In the genomic region with DNA sequence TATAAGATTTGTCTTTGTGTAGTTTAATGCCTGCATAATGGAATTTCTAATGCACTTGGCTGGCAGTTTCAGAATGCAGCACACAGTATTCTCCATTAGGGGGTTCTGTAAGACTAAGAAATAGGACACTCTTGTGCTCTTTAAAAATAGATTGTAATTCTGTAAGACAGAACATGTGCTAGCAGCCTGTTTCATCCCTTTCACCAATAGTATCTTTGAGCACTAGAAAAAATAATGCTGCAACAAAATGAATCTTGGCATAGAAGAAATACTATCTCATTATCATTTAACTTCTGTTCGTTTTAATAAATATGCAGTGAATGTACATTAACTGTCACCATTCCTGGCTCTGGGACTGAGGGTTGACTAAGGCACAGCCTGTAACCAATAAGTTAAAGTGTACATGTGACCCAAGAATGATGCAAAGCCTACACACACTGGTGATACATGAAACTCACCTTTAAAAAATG, we compare ENCODE assay signal across 8 cellular contexts. TPM values are rescaled to one million over a fixed set of nuclear protein-coding genes. Genes with fewer than 3 reads are reported as not detected.
DNase-seq lines count a peak whose midpoint lies in the region; ATAC-seq and TF ChIP-seq lines count a peak whose summit lies in the region.

No MANE protein-coding gene starts in this region.

- H3K27me3 Mint-ChIP-seq in Calu3 (ENCODE audit: unreplicated experiment): no peaks in the 10 kb centered on the region
- H3K27me3 Mint-ChIP-seq in neural crest cell (ENCODE audit: low read depth): no peaks in the 10 kb centered on the region
- no peaks in the 10 kb centered on the region for H3K27me3 Mint-ChIP-seq in activated T-helper 17 cell treated with anti-CD3 and anti-CD28 coated beads, Interleukin-2, amount 50 U/mL, for 72 hours

- no peak overlapping the region for H3K4me3 ChIP-seq in esophagus muscularis mucosa

- TF ChIP-seq CTCF in Calu3 (IDR thresholded peaks at IDR 0.05; ENCODE audit: unreplicated experiment): peak; percentile 32
- TF ChIP-seq CTCF in esophagus muscularis mucosa (IDR thresholded peaks at IDR 0.05): peak; percentile 54 to 72 (median 62)
- peak; percentile 81 for TF ChIP-seq CTCF in neural crest cell (conservative IDR thresholded peaks at IDR 0.05)

- H3K36me3 ChIP-seq in esophagus muscularis mucosa: no peaks in the 10 kb centered on the region

- H3K27me3 ChIP-seq in esophagus muscularis mucosa: no peaks in the 10 kb centered on the region

- DNase-seq in Calu3 (peak; percentile 23), LHCN-M2 (ENCODE audit: low read depth) (peak; percentile 76), SHP77 (lab: John Stamatoyannopoulos, UW) (peak; percentile 53 to 70), esophagus muscularis mucosa (ENCODE audit: extremely low spot score) (no peak), neural crest cell (ENCODE audit: low read depth, low spot score) (no peak)
- DNase-seq in NK-92 treated with Interleukin-12 subunit alpha and Interleukin-12 subunit beta, amount 100 ng/mL, for 24 hours (lab: John Stamatoyannopoulos, UW): no peak

- 36% methylated on average over 1 of the region's 1 CpG for WGBS in esophagus muscularis mucosa

- no peaks in the 10 kb centered on the region for H3K9me3 Mint-ChIP-seq in Calu3 (ENCODE audit: low read depth, unreplicated experiment)
- H3K9me3 Mint-ChIP-seq in neural crest cell: no peaks in the 10 kb centered on the region
- no peaks in the 10 kb centered on the region for H3K9me3 Mint-ChIP-seq in activated T-helper 17 cell treated with anti-CD3 and anti-CD28 coated beads, Interleukin-2, amount 50 U/mL, for 72 hours

- BruUV-seq in Calu3 (replicated peaks; lab: Mats Ljungman, UMichigan): no TSS peak

- no peak for TF ChIP-seq EP300 in esophagus muscularis mucosa (IDR thresholded peaks at IDR 0.05)

- H3K4me1 Mint-ChIP-seq in Calu3 (ENCODE audit: low read depth, unreplicated experiment) (peaks cover 40% of the 10 kb centered on the region), neural crest cell (no peaks in the 10 kb centered on the region)
- peaks cover 20% of the 10 kb centered on the region for H3K4me1 Mint-ChIP-seq in activated T-helper 17 cell treated with anti-CD3 and anti-CD28 coated beads, Interleukin-2, amount 50 U/mL, for 72 hours

- intact Hi-C loops in Calu3 (cut with micrococcal nuclease; ENCODE audit: unreplicated experiment): loop anchor here (1.0 to 2.0 kb wide), 5 partner anchors 32 to 713 kb away; no protein-coding TSS in a partner anchor
- intact Hi-C loops in esophagus muscularis mucosa (cut with DNase I): loop anchor here (10.0 kb wide), 1 partner anchor 175 kb away; no protein-coding TSS in a partner anchor

- ATAC-seq in GM21360 (IDR thresholded peaks at IDR 0.05; ENCODE audit: unreplicated experiment): peak; percentile 88
- no peak for ATAC-seq in activated T-helper 17 cell treated with anti-CD3 and anti-CD28 coated beads, Interleukin-2, amount 50 U/mL, for 72 hours (replicated peaks)

- H3K27ac Mint-ChIP-seq in Calu3 (ENCODE audit: unreplicated experiment): no peak overlapping the region
- H3K27ac Mint-ChIP-seq in neural crest cell (ENCODE audit: unreplicated experiment): no peak overlapping the region
- H3K27ac Mint-ChIP-seq in activated T-helper 17 cell treated with anti-CD3 and anti-CD28 coated beads, Interleukin-2, amount 50 U/mL, for 72 hours: no peak overlapping the region

- peaks cover 7 to 21% (median 11%) of the 10 kb centered on the region in 4 donors for H3K4me1 ChIP-seq in esophagus muscularis mucosa

- TF ChIP-seq POLR2A in esophagus muscularis mucosa (IDR thresholded peaks at IDR 0.05; ENCODE audit: low read depth): no peak

- no peaks in the 10 kb centered on the region for H3K36me3 Mint-ChIP-seq in Calu3 (ENCODE audit: insufficient read depth, unreplicated experiment)
- no peaks in the 10 kb centered on the region for H3K36me3 Mint-ChIP-seq in neural crest cell (ENCODE audit: low read depth)
- H3K36me3 Mint-ChIP-seq in activated T-helper 17 cell treated with anti-CD3 and anti-CD28 coated beads, Interleukin-2, amount 50 U/mL, for 72 hours (ENCODE audit: low read depth): no peaks in the 10 kb centered on the region

- no peak overlapping the region for H3K27ac ChIP-seq in esophagus muscularis mucosa (replicated peaks in 1 of 4)

- no peaks in the 10 kb centered on the region for H3K9me3 ChIP-seq in esophagus muscularis mucosa

- H3K4me3 Mint-ChIP-seq in Calu3 (ENCODE audit: low read depth, unreplicated experiment) (no peak overlapping the region), neural crest cell (no peak overlapping the region)
- no peak overlapping the region for H3K4me3 Mint-ChIP-seq in activated T-helper 17 cell treated with anti-CD3 and anti-CD28 coated beads, Interleukin-2, amount 50 U/mL, for 72 hours

- CTCF ChIA-PET in Calu3 (lab: Charles Lee): interaction anchor here (0.7 to 2.5 kb wide), 3 partner anchors 62 to 167 kb away, joined by 3 to 14 read pairs (median 3); no protein-coding TSS in a partner anchor

RNA-seq across cellular contexts. Expression of gene ZNF622, which starts 23.8 kb away (rescaled TPM):
- total RNA-seq in Calu3 (2022) (28.6 and 31.5 TPM in 2 replicates), LHCN-M2 (2014; rRNA removed) (40.4 and 50.9 TPM in 2 replicates), esophagus muscularis mucosa (10 to 100 TPM; 25.3 to 31.7 (median 28.4) TPM), neural crest cell (23.9 and 24.0 TPM in 2 replicates)
- 55.3 TPM for polyA plus RNA-seq in LHCN-M2 (2012)
- 10 to 100 TPM; 27.0 to 37.3 TPM for total RNA-seq in activated T-helper 17 cell treated with anti-CD3 and anti-CD28 coated beads, Interleukin-2, amount 50 U/mL, for 72 hours

Comparison
In these comparisons a context has a peak if more than half of its experiments do, and no peak if none do; other contexts are left out.
1. DNase-seq: peak in Calu3 (single experiment), LHCN-M2 (single experiment) and SHP77 (2 of 2); none in esophagus muscularis mucosa (single experiment), neural crest cell (single experiment) and NK-92 treated with Interleukin-12 subunit alpha and Interleukin-12 subunit beta, amount 100 ng/mL, for 24 hours (single experiment).
2. Peak in every context shown above with its lines, with median percentiles within 50 percentile points of each other: CTCF ChIP-seq.